In the genomic region with DNA sequence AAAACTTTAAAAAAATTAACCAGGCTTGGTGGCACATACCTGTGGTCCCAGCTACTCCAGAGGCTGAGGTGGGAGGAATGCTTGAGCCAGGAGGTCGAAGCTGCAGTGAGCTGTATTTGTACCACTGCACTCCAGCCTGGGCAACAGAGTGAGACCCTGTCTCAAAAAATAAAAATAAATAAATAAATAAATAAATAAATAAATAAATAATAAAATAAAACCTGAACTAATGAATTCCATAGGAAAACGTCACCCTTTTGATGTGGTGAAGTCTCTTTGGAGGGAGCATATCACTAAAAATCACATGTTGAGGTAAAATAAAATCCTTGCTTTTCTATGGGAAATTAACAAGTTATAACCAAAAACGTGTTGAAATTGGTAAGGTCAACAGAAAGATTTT, we compare ENCODE assay signal across 1 cellular context.
A peak's percentile ranks its signal among the peaks of the same experiment; 100 is the strongest.
TF ChIP-seq lines count a peak whose summit lies in the region.

No MANE protein-coding gene starts in this region.

TF ChIP-seq in HEK293, 187 proteins besides CTCF, POLR2A, EP300 and RAD21 (continued from another document):
- TF ChIP-seq, protein P1, sequence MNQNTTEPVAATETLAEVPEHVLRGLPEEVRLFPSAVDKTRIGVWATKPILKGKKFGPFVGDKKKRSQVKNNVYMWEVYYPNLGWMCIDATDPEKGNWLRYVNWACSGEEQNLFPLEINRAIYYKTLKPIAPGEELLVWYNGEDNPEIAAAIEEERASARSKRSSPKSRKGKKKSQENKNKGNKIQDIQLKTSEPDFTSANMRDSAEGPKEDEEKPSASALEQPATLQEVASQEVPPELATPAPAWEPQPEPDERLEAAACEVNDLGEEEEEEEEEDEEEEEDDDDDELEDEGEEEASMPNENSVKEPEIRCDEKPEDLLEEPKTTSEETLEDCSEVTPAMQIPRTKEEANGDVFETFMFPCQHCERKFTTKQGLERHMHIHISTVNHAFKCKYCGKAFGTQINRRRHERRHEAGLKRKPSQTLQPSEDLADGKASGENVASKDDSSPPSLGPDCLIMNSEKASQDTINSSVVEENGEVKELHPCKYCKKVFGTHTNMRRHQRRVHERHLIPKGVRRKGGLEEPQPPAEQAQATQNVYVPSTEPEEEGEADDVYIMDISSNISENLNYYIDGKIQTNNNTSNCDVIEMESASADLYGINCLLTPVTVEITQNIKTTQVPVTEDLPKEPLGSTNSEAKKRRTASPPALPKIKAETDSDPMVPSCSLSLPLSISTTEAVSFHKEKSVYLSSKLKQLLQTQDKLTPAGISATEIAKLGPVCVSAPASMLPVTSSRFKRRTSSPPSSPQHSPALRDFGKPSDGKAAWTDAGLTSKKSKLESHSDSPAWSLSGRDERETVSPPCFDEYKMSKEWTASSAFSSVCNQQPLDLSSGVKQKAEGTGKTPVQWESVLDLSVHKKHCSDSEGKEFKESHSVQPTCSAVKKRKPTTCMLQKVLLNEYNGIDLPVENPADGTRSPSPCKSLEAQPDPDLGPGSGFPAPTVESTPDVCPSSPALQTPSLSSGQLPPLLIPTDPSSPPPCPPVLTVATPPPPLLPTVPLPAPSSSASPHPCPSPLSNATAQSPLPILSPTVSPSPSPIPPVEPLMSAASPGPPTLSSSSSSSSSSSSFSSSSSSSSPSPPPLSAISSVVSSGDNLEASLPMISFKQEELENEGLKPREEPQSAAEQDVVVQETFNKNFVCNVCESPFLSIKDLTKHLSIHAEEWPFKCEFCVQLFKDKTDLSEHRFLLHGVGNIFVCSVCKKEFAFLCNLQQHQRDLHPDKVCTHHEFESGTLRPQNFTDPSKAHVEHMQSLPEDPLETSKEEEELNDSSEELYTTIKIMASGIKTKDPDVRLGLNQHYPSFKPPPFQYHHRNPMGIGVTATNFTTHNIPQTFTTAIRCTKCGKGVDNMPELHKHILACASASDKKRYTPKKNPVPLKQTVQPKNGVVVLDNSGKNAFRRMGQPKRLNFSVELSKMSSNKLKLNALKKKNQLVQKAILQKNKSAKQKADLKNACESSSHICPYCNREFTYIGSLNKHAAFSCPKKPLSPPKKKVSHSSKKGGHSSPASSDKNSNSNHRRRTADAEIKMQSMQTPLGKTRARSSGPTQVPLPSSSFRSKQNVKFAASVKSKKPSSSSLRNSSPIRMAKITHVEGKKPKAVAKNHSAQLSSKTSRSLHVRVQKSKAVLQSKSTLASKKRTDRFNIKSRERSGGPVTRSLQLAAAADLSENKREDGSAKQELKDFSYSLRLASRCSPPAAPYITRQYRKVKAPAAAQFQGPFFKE (tag by site-specific recombination; IDR thresholded peaks at IDR 0.05; ENCODE audit: borderline replicate concordance) = no peak
- TF ChIP-seq ZNF157 (tag by site-specific recombination; IDR thresholded peaks at IDR 0.05) = no peak
- TF ChIP-seq ZFHX2 (tag by site-specific recombination; conservative IDR thresholded peaks at IDR 0.05) = no peak
- TF ChIP-seq ZNF777 (tag by site-specific recombination; IDR thresholded peaks at IDR 0.05; ENCODE audit: borderline replicate concordance) = no peak
- no peak for TF ChIP-seq ZNF341 (tag by site-specific recombination; IDR thresholded peaks at IDR 0.05; ENCODE audit: low read depth)
- no peak for TF ChIP-seq HOXD13 (CRISPR knock-in tag; IDR thresholded peaks at IDR 0.05; ENCODE audit: borderline replicate concordance)
- TF ChIP-seq ZNF585B (tag by site-specific recombination; IDR thresholded peaks at IDR 0.05) = no peak
- TF ChIP-seq, protein P2, sequence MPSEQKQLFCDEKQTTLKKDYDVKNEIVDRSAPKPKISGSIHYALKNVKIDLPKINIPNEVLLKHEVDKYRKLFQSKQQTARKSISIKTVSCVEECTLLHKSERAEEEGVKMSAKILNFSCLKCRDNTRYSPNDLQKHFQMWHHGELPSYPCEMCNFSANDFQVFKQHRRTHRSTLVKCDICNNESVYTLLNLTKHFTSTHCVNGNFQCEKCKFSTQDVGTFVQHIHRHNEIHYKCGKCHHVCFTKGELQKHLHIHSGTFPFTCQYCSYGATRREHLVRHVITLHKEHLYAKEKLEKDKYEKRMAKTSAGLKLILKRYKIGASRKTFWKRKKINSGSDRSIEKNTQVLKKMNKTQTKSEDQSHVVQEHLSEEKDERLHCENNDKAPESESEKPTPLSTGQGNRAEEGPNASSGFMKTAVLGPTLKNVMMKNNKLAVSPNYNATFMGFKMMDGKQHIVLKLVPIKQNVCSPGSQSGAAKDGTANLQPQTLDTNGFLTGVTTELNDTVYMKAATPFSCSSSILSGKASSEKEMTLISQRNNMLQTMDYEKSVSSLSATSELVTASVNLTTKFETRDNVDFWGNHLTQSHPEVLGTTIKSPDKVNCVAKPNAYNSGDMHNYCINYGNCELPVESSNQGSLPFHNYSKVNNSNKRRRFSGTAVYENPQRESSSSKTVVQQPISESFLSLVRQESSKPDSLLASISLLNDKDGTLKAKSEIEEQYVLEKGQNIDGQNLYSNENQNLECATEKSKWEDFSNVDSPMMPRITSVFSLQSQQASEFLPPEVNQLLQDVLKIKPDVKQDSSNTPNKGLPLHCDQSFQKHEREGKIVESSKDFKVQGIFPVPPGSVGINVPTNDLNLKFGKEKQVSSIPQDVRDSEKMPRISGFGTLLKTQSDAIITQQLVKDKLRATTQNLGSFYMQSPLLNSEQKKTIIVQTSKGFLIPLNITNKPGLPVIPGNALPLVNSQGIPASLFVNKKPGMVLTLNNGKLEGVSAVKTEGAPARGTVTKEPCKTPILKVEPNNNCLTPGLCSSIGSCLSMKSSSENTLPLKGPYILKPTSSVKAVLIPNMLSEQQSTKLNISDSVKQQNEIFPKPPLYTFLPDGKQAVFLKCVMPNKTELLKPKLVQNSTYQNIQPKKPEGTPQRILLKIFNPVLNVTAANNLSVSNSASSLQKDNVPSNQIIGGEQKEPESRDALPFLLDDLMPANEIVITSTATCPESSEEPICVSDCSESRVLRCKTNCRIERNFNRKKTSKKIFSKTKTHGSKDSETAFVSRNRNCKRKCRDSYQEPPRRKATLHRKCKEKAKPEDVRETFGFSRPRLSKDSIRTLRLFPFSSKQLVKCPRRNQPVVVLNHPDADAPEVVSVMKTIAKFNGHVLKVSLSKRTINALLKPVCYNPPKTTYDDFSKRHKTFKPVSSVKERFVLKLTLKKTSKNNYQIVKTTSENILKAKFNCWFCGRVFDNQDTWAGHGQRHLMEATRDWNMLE (tag by site-specific recombination; conservative IDR thresholded peaks at IDR 0.05; ENCODE audit: low read depth) = peak; percentile 76
- no peak for TF ChIP-seq FEZF1 (tag by site-specific recombination; IDR thresholded peaks at IDR 0.05)
- TF ChIP-seq, protein P3, sequence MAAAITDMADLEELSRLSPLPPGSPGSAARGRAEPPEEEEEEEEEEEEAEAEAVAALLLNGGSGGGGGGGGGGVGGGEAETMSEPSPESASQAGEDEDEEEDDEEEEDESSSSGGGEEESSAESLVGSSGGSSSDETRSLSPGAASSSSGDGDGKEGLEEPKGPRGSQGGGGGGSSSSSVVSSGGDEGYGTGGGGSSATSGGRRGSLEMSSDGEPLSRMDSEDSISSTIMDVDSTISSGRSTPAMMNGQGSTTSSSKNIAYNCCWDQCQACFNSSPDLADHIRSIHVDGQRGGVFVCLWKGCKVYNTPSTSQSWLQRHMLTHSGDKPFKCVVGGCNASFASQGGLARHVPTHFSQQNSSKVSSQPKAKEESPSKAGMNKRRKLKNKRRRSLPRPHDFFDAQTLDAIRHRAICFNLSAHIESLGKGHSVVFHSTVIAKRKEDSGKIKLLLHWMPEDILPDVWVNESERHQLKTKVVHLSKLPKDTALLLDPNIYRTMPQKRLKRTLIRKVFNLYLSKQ (tag by site-specific recombination; IDR thresholded peaks at IDR 0.05; ENCODE audit: borderline replicate concordance) = no peak
- TF ChIP-seq, protein P4, sequence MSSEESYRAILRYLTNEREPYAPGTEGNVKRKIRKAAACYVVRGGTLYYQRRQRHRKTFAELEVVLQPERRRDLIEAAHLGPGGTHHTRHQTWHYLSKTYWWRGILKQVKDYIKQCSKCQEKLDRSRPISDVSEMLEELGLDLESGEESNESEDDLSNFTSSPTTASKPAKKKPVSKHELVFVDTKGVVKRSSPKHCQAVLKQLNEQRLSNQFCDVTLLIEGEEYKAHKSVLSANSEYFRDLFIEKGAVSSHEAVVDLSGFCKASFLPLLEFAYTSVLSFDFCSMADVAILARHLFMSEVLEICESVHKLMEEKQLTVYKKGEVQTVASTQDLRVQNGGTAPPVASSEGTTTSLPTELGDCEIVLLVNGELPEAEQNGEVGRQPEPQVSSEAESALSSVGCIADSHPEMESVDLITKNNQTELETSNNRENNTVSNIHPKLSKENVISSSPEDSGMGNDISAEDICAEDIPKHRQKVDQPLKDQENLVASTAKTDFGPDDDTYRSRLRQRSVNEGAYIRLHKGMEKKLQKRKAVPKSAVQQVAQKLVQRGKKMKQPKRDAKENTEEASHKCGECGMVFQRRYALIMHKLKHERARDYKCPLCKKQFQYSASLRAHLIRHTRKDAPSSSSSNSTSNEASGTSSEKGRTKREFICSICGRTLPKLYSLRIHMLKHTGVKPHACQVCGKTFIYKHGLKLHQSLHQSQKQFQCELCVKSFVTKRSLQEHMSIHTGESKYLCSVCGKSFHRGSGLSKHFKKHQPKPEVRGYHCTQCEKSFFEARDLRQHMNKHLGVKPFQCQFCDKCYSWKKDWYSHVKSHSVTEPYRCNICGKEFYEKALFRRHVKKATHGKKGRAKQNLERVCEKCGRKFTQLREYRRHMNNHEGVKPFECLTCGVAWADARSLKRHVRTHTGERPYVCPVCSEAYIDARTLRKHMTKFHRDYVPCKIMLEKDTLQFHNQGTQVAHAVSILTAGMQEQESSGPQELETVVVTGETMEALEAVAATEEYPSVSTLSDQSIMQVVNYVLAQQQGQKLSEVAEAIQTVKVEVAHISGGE (tag by site-specific recombination; conservative IDR thresholded peaks at IDR 0.05; ENCODE audit: low read depth) = peak; percentile 69; the same call in 1 of the 2 replicates
- peak; percentile 58; the same call in 1 of the 2 replicates for TF ChIP-seq ZBTB8A (tag by site-specific recombination; IDR thresholded peaks at IDR 0.05)
- no peak for TF ChIP-seq ZNF214 (tag by site-specific recombination; IDR thresholded peaks at IDR 0.05; ENCODE audit: borderline replicate concordance)
- no peak for TF ChIP-seq ZNF391 (tag by site-specific recombination; IDR thresholded peaks at IDR 0.05; ENCODE audit: borderline replicate concordance, low read depth)
- peak; percentile 24; the same call in 1 of the 2 replicates for TF ChIP-seq GLI2 (tag by site-specific recombination; IDR thresholded peaks at IDR 0.05; ENCODE audit: borderline replicate concordance, low read depth)
- no peak for TF ChIP-seq HOXC10 (CRISPR knock-in tag; IDR thresholded peaks at IDR 0.05)
- TF ChIP-seq ZNF174 (tag by site-specific recombination; IDR thresholded peaks at IDR 0.05) = no peak
- TF ChIP-seq ZNF473 (tag by site-specific recombination; IDR thresholded peaks at IDR 0.05) = no peak
- no peak for TF ChIP-seq ZNF48 (tag by site-specific recombination; IDR thresholded peaks at IDR 0.05)
- TF ChIP-seq KLF8 (tag by site-specific recombination; IDR thresholded peaks at IDR 0.05) = no peak
- no peak for TF ChIP-seq ZNF114 (tag by site-specific recombination; IDR thresholded peaks at IDR 0.05)
- TF ChIP-seq, protein P5, sequence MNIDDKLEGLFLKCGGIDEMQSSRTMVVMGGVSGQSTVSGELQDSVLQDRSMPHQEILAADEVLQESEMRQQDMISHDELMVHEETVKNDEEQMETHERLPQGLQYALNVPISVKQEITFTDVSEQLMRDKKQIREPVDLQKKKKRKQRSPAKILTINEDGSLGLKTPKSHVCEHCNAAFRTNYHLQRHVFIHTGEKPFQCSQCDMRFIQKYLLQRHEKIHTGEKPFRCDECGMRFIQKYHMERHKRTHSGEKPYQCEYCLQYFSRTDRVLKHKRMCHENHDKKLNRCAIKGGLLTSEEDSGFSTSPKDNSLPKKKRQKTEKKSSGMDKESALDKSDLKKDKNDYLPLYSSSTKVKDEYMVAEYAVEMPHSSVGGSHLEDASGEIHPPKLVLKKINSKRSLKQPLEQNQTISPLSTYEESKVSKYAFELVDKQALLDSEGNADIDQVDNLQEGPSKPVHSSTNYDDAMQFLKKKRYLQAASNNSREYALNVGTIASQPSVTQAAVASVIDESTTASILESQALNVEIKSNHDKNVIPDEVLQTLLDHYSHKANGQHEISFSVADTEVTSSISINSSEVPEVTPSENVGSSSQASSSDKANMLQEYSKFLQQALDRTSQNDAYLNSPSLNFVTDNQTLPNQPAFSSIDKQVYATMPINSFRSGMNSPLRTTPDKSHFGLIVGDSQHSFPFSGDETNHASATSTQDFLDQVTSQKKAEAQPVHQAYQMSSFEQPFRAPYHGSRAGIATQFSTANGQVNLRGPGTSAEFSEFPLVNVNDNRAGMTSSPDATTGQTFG (tag by site-specific recombination; IDR thresholded peaks at IDR 0.05; ENCODE audit: borderline replicate concordance) = no peak
- no peak for TF ChIP-seq ZEB2 (tag by site-specific recombination; IDR thresholded peaks at IDR 0.05)
- no peak for TF ChIP-seq ZNF133 (tag by site-specific recombination; IDR thresholded peaks at IDR 0.05)
- TF ChIP-seq ZNF175 (tag by site-specific recombination; IDR thresholded peaks at IDR 0.05) = no peak
- peak; percentile 60; the same call in 1 of the 2 replicates for TF ChIP-seq ZNF202 (tag by site-specific recombination; IDR thresholded peaks at IDR 0.05; ENCODE audit: borderline replicate concordance)
- TF ChIP-seq, protein P6, sequence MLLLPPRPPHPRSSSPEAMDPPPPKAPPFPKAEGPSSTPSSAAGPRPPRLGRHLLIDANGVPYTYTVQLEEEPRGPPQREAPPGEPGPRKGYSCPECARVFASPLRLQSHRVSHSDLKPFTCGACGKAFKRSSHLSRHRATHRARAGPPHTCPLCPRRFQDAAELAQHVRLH (tag by site-specific recombination; IDR thresholded peaks at IDR 0.05) = 0 out of 2 replicates have a peak, but pooled peaks have one; percentile 27
- TF ChIP-seq ZNF433 (tag by site-specific recombination; IDR thresholded peaks at IDR 0.05; ENCODE audit: low read depth) = 0 out of 2 replicates have a peak, but pooled peaks have one; percentile 31
- TF ChIP-seq ZNF623 (tag by site-specific recombination; IDR thresholded peaks at IDR 0.05) = peak; percentile 57
- TF ChIP-seq SALL2 (tag by site-specific recombination; IDR thresholded peaks at IDR 0.05; ENCODE audit: borderline replicate concordance) = no peak
- no peak for TF ChIP-seq ZNF10 (tag by site-specific recombination; IDR thresholded peaks at IDR 0.05)
- no peak for TF ChIP-seq ZNF266 (tag by site-specific recombination; IDR thresholded peaks at IDR 0.05; ENCODE audit: low read depth)
- no peak for TF ChIP-seq ZNF223 (tag by site-specific recombination; IDR thresholded peaks at IDR 0.05)
- TF ChIP-seq YY2 (tag by site-specific recombination; IDR thresholded peaks at IDR 0.05) = no peak
- no peak for TF ChIP-seq ZNF747 (tag by site-specific recombination; IDR thresholded peaks at IDR 0.05)
- TF ChIP-seq ZNF335 (tag by site-specific recombination; conservative IDR thresholded peaks at IDR 0.05) = no peak
- no peak for TF ChIP-seq ZNF610 (tag by site-specific recombination; IDR thresholded peaks at IDR 0.05; ENCODE audit: borderline replicate concordance)
- TF ChIP-seq ZNF140 (tag by site-specific recombination; IDR thresholded peaks at IDR 0.05) = peak; percentile 77
- TF ChIP-seq ZNF837 (tag by site-specific recombination; IDR thresholded peaks at IDR 0.05) = no peak
- no peak for TF ChIP-seq ZNF274 (IDR thresholded peaks at IDR 0.05; ENCODE audit: low read length)
- no peak for TF ChIP-seq ZNF274 (tag by site-specific recombination; IDR thresholded peaks at IDR 0.05; ENCODE audit: borderline replicate concordance)
- no peak for TF ChIP-seq ZNF24 (tag by site-specific recombination; IDR thresholded peaks at IDR 0.05)
- TF ChIP-seq ZNF629 (tag by site-specific recombination; IDR thresholded peaks at IDR 0.05) = 0 out of 2 replicates have a peak, but pooled peaks have one; percentile 19
- no peak for TF ChIP-seq ZNF530 (tag by site-specific recombination; IDR thresholded peaks at IDR 0.05; ENCODE audit: low read depth)
